Comparison of ENCODE assay signal across 2 cellular contexts in the genomic region with DNA sequence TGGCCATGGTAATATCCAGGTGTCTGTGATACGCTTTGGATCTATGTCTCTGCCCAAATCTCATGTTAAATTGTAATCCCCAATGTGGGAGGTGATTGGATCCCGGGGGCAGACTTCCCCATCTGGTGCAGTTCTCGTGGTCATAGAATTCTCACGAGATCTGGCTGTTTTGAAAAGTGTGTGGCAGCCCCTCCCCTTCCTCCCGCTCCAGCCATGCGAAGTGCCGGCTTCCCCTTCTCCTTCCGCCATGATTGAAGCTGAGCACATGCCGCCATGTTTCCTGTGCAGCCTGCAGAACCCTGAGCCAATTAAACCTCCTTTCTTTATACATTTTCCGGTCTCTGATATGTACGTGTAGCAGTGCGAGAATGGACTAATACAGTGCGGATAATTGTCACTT.
TF ChIP-seq lines count a peak whose summit lies in the region.

No MANE protein-coding gene starts in this region.

TF ChIP-seq in SK-N-SH, 30 proteins besides CTCF, POLR2A, EP300 and RAD21 (continued from another document):
- TF ChIP-seq, protein P1, sequence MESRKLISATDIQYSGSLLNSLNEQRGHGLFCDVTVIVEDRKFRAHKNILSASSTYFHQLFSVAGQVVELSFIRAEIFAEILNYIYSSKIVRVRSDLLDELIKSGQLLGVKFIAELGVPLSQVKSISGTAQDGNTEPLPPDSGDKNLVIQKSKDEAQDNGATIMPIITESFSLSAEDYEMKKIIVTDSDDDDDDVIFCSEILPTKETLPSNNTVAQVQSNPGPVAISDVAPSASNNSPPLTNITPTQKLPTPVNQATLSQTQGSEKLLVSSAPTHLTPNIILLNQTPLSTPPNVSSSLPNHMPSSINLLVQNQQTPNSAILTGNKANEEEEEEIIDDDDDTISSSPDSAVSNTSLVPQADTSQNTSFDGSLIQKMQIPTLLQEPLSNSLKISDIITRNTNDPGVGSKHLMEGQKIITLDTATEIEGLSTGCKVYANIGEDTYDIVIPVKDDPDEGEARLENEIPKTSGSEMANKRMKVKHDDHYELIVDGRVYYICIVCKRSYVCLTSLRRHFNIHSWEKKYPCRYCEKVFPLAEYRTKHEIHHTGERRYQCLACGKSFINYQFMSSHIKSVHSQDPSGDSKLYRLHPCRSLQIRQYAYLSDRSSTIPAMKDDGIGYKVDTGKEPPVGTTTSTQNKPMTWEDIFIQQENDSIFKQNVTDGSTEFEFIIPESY (IDR thresholded peaks at IDR 0.05; ENCODE audit: borderline replicate concordance, low read depth): no peak
- no peak for TF ChIP-seq IRF3 (IDR thresholded peaks at IDR 0.05; ENCODE audit: low read depth, low read length)
- no peak for TF ChIP-seq USF1 (IDR thresholded peaks at IDR 0.05; ENCODE audit: borderline replicate concordance, low read depth)
- no peak for TF ChIP-seq PBX3 (IDR thresholded peaks at IDR 0.05)
- no peak for TF ChIP-seq SMC3 (IDR thresholded peaks at IDR 0.05; ENCODE audit: low read depth, low read length)
- TF ChIP-seq TAF1 (IDR thresholded peaks at IDR 0.05; ENCODE audit: borderline replicate concordance, low read depth, low read length): no peak
- no peak for TF ChIP-seq CHD2 (IDR thresholded peaks at IDR 0.05; ENCODE audit: low read length, partially characterized antibody)
- no peak for TF ChIP-seq FOXM1 (IDR thresholded peaks at IDR 0.05; ENCODE audit: low read depth)
- TF ChIP-seq, protein P2, sequence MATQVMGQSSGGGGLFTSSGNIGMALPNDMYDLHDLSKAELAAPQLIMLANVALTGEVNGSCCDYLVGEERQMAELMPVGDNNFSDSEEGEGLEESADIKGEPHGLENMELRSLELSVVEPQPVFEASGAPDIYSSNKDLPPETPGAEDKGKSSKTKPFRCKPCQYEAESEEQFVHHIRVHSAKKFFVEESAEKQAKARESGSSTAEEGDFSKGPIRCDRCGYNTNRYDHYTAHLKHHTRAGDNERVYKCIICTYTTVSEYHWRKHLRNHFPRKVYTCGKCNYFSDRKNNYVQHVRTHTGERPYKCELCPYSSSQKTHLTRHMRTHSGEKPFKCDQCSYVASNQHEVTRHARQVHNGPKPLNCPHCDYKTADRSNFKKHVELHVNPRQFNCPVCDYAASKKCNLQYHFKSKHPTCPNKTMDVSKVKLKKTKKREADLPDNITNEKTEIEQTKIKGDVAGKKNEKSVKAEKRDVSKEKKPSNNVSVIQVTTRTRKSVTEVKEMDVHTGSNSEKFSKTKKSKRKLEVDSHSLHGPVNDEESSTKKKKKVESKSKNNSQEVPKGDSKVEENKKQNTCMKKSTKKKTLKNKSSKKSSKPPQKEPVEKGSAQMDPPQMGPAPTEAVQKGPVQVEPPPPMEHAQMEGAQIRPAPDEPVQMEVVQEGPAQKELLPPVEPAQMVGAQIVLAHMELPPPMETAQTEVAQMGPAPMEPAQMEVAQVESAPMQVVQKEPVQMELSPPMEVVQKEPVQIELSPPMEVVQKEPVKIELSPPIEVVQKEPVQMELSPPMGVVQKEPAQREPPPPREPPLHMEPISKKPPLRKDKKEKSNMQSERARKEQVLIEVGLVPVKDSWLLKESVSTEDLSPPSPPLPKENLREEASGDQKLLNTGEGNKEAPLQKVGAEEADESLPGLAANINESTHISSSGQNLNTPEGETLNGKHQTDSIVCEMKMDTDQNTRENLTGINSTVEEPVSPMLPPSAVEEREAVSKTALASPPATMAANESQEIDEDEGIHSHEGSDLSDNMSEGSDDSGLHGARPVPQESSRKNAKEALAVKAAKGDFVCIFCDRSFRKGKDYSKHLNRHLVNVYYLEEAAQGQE (IDR thresholded peaks at IDR 0.05; ENCODE audit: low read depth, low read length): no peak
- TF ChIP-seq GATA2 (CRISPR knock-in tag; IDR thresholded peaks at IDR 0.05): no peak
- TF ChIP-seq ELF1 (IDR thresholded peaks at IDR 0.05): no peak
- TF ChIP-seq NFIC (IDR thresholded peaks at IDR 0.05; ENCODE audit: borderline replicate concordance): no peak
- TF ChIP-seq MXI1 (IDR thresholded peaks at IDR 0.05; ENCODE audit: low read depth, low read length): no peak
TF ChIP-seq in SK-N-SH: peak in this region for 0.

TF ChIP-seq in SK-N-SH treated with all-trans-retinoic acid at 6 μM for 48 hours, 23 proteins besides CTCF, POLR2A, EP300 and RAD21 (continued from another document):
- TF ChIP-seq, protein P3, sequence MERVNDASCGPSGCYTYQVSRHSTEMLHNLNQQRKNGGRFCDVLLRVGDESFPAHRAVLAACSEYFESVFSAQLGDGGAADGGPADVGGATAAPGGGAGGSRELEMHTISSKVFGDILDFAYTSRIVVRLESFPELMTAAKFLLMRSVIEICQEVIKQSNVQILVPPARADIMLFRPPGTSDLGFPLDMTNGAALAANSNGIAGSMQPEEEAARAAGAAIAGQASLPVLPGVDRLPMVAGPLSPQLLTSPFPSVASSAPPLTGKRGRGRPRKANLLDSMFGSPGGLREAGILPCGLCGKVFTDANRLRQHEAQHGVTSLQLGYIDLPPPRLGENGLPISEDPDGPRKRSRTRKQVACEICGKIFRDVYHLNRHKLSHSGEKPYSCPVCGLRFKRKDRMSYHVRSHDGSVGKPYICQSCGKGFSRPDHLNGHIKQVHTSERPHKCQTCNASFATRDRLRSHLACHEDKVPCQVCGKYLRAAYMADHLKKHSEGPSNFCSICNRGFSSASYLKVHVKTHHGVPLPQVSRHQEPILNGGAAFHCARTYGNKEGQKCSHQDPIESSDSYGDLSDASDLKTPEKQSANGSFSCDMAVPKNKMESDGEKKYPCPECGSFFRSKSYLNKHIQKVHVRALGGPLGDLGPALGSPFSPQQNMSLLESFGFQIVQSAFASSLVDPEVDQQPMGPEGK (CRISPR knock-in tag; IDR thresholded peaks at IDR 0.05; ENCODE audit: borderline replicate concordance): no peak
- TF ChIP-seq ARNTL (CRISPR knock-in tag; IDR thresholded peaks at IDR 0.05; ENCODE audit: borderline replicate concordance, low read depth) (no peak), RARB (CRISPR knock-in tag; IDR thresholded peaks at IDR 0.05) (no peak), ZNF70 (CRISPR knock-in tag; IDR thresholded peaks at IDR 0.05) (no peak), GLIS3 (CRISPR knock-in tag; IDR thresholded peaks at IDR 0.05) (no peak), ZFP3 (CRISPR knock-in tag; IDR thresholded peaks at IDR 0.05) (no peak), ZC3H10 (CRISPR knock-in tag; IDR thresholded peaks at IDR 0.05) (no peak), ZNF8 (CRISPR knock-in tag; IDR thresholded peaks at IDR 0.05) (no peak), ESRRG (CRISPR knock-in tag; IDR thresholded peaks at IDR 0.05) (no peak), SNAI2 (CRISPR knock-in tag; IDR thresholded peaks at IDR 0.05) (no peak), PPARA (CRISPR knock-in tag; IDR thresholded peaks at IDR 0.05; ENCODE audit: borderline replicate concordance) (no peak), ZFP30 (CRISPR knock-in tag; IDR thresholded peaks at IDR 0.05) (no peak), TOX (CRISPR knock-in tag; IDR thresholded peaks at IDR 0.05; ENCODE audit: borderline replicate concordance) (no peak), ZNF565 (CRISPR knock-in tag; conservative IDR thresholded peaks at IDR 0.05; ENCODE audit: low read depth) (no peak), ISL1 (CRISPR knock-in tag; IDR thresholded peaks at IDR 0.05) (no peak)
